In the genomic region with DNA sequence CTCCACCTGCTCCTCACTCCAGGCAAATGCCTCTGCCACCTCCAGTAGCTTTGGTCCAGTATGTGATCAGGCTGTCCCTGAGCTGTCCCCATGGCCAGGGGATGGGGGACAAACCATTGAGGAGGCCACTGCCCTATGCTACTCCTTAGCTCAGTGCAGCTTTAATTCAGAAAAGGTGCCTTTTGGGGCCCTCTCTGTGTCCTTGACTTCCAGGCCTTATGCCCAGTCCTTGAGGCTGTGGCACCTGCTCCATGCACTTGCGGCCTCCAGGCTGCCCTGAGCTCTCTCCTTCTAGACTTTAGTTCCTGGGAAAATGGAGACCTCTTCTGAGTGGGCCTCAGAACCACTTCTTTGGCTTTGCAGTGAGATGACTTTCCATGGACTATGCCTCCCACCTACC, we compare ENCODE assay signal across 27 cellular contexts.
"Had no signal": no experiment of that assay in that cellular context is flagged by ENCODE, and none has a peak within 500 bp of the region (broad histone marks: within the 10 kb centered on the region; RNA-seq: fewer than 3 reads in every experiment).

No MANE protein-coding gene starts in this region.

- H3K4me3 Mint-ChIP-seq: endodermal cell; naive thymus-derived CD8-positive, alpha-beta T cell; nephron progenitor cell; stimulated activated naive B cell treated with anti-CD40 and anti-IgM and Interleukin-4, amounts not matched to agents 10 μg/mL and 1 μg/mL and 100 μg/mL, for 72 hours; stimulated activated naive CD8-positive, alpha-beta T cell treated with anti-CD3 and anti-CD28 coated beads, Interleukin-15, Interleukin-2, amounts not matched to agents 100 ng/mL and 50 ng/mL, for 24 hours had no signal

- H3K27ac Mint-ChIP-seq: endodermal cell; naive thymus-derived CD8-positive, alpha-beta T cell; nephron progenitor cell; progenitor cell of endocrine pancreas; stimulated activated naive B cell treated with anti-CD40 and anti-IgM and Interleukin-4, amounts not matched to agents 10 μg/mL and 1 μg/mL and 100 μg/mL, for 72 hours; stimulated activated naive CD8-positive, alpha-beta T cell treated with anti-CD3 and anti-CD28 coated beads, Interleukin-15, Interleukin-2, amounts not matched to agents 100 ng/mL and 50 ng/mL, for 24 hours had no signal

- H2AFZ ChIP-seq: parathyroid adenoma had no signal

- H3K36me3 Mint-ChIP-seq: naive thymus-derived CD8-positive, alpha-beta T cell; stimulated activated naive B cell treated with anti-CD40 and anti-IgM and Interleukin-4, amounts not matched to agents 10 μg/mL and 1 μg/mL and 100 μg/mL, for 72 hours had no signal

- H3K4me3 ChIP-seq: gastrocnemius medialis, right lobe of liver, smooth muscle cell, thoracic aorta, tibial nerve had no signal

- H3K9me3 Mint-ChIP-seq: endodermal cell; nephron progenitor cell; stimulated activated naive CD8-positive, alpha-beta T cell treated with anti-CD3 and anti-CD28 coated beads, Interleukin-15, Interleukin-2, amounts not matched to agents 100 ng/mL and 50 ng/mL, for 24 hours had no signal

- H3K27me3 ChIP-seq: gastrocnemius medialis, right lobe of liver, tibial nerve had no signal

- DNase-seq: cerebellar nuclear complex; cortex of kidney; effector CD4-positive, alpha-beta T cell; endodermal cell; foreskin fibroblast; gastrocnemius medialis; head of caudate nucleus; kidney; mammary epithelial cell; mesendoderm; midbrain; naive thymus-derived CD8-positive, alpha-beta T cell; nephron progenitor cell; right lobe of liver; stimulated activated CD4-positive, alpha-beta T cell treated with anti-CD3 and anti-CD28 coated beads, Interleukin-12 subunit alpha, Interleukin-12 subunit beta, amount 100 ng/mL, for 4 hours; stimulated activated CD4-positive, alpha-beta T cell treated with anti-CD3 and anti-CD28 coated beads, Interleukin-1b, Interleukin-23, amount 100 ng/mL, for 48 hours; stimulated activated CD4-positive, alpha-beta T cell treated with anti-CD3 and anti-CD28 coated beads, Interleukin-4, amount 100 ng/mL, for 1 hour; stimulated activated naive B cell treated with anti-CD40 and anti-IgM and Interleukin-4, amounts not matched to agents 10 μg/mL and 1 μg/mL and 100 μg/mL, for 72 hours had no signal

- H3K79me2 ChIP-seq: parathyroid adenoma had no signal

- H3K36me3 ChIP-seq: gastrocnemius medialis, right lobe of liver, thoracic aorta, tibial nerve had no signal

- H3K27me3 Mint-ChIP-seq: stimulated activated naive B cell treated with anti-CD40 and anti-IgM and Interleukin-4, amounts not matched to agents 10 μg/mL and 1 μg/mL and 100 μg/mL, for 72 hours had no signal

- H3K27ac ChIP-seq: epithelial cell of prostate, gastrocnemius medialis, parathyroid adenoma, right lobe of liver, thoracic aorta, tibial nerve had no signal

- ATAC-seq: esophagus mucosa; gastrocnemius medialis; left lobe of liver; naive thymus-derived CD8-positive, alpha-beta T cell; stimulated activated naive B cell treated with anti-CD40 and anti-IgM and Interleukin-4, amounts not matched to agents 10 μg/mL and 1 μg/mL and 100 μg/mL, for 72 hours had no signal

- H3K4me1 Mint-ChIP-seq: naive thymus-derived CD8-positive, alpha-beta T cell; stimulated activated naive B cell treated with anti-CD40 and anti-IgM and Interleukin-4, amounts not matched to agents 10 μg/mL and 1 μg/mL and 100 μg/mL, for 72 hours had no signal

- H3K9me3 ChIP-seq: gastrocnemius medialis, right lobe of liver, thoracic aorta, tibial nerve had no signal

- H3K4me2 ChIP-seq: smooth muscle cell had no signal

- H3K9ac ChIP-seq: parathyroid adenoma had no signal
